20 cellular contexts compared by ENCODE assay signal in the genomic region with DNA sequence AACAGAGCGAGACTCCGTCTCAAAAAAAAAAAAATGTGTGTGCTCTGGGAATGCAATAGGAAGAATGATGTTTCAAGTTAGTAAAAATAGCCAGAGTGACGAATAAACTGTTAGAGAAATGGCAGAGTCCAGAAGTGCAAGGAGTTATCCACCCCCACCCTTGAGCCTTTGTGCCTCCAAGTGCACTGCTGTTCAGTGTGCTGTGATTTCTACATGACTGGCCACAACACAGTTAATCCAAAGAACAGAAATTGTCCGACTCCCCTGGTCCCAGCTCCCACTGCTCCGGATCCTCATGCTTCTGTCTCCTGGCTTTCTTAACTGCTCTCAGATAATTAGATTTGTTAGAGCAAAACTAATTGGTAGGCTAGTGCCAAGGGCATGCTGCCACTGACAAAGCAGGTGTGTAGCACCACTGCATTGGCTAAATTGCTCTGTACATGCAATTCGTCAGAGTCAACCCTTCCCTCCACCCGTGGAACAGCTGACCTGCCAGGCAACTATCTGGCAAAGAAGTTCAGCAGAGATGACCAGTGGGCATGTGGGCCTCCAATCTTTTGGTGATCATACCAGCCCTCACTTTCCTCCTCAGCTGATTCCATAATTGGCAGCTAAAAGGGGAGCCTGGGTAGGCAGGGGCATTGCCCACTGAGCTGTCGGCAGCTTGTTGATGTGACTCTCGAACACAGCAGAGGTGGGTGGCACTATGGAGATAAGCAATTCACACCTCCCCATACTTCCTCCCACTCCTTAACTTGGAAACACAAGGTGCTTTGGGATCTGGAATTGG. TPM values are rescaled to one million over a fixed set of nuclear protein-coding genes. Genes with fewer than 3 reads are reported as not detected.
A peak's percentile ranks its signal among the peaks of the same experiment; 100 is the strongest.
DNase-seq lines count a peak whose midpoint lies in the region; ATAC-seq and TF ChIP-seq lines count a peak whose summit lies in the region.
"Had no signal": no experiment of that assay in that cellular context is flagged by ENCODE, and none has a peak within 500 bp of the region (broad histone marks: within the 10 kb centered on the region; RNA-seq: fewer than 3 reads in every experiment).

No MANE protein-coding gene starts in this region.

- no peak for TF ChIP-seq POLR2A in erythroblast (IDR thresholded peaks at IDR 0.05; ENCODE audit: low read length)

- H3K4me2 ChIP-seq in mesendoderm (ENCODE audit: low read length), result no peak overlapping the region

- H3K56ac ChIP-seq in mesendoderm (ENCODE audit: low read length), result no peak overlapping the region

- no peaks in the 10 kb centered on the region for H3K27me3 ChIP-seq in mesendoderm (ENCODE audit: insufficient read depth, low read length, poor library complexity)
- H3K27me3 ChIP-seq: SJCRH30, testis had no signal

- no peak overlapping the region for H3K9ac ChIP-seq in mesendoderm (ENCODE audit: low read length)

- H3K27ac ChIP-seq in mesendoderm (ENCODE audit: low read depth, low read length), result no peak overlapping the region
- H3K27ac ChIP-seq: SJCRH30, testis had no signal

- no peak overlapping the region for H2BK15ac ChIP-seq in mesendoderm (replicated peaks; ENCODE audit: low read depth)

- no peak overlapping the region for H2AK5ac ChIP-seq in mesendoderm (ENCODE audit: low read length)

- peaks cover 4% of the 10 kb centered on the region for H3K4me1 ChIP-seq in mesendoderm (ENCODE audit: control insufficient read depth, low read depth, low read length)
- H3K4me1 ChIP-seq: SJCRH30, testis had no signal

- H3K23ac ChIP-seq in mesendoderm (ENCODE audit: low read length), result no peak overlapping the region

- H4K5ac ChIP-seq in mesendoderm (ENCODE audit: low read length), result no peak overlapping the region

- H2BK120ac ChIP-seq in mesendoderm (ENCODE audit: low read depth, low read length), result no peak overlapping the region

- H3K4ac ChIP-seq in mesendoderm (ENCODE audit: low read depth, low read length), result no peak overlapping the region

- H3K18ac ChIP-seq in mesendoderm (ENCODE audit: low read length), result no peak overlapping the region

- H3K79me2 ChIP-seq in mesendoderm (ENCODE audit: control insufficient read depth, insufficient read depth, low read length), result no peaks in the 10 kb centered on the region

- no peak overlapping the region for H4K8ac ChIP-seq in mesendoderm (ENCODE audit: low read depth, low read length)

- H3K4me3 ChIP-seq in mesendoderm (ENCODE audit: low read length), result no peak overlapping the region
- H3K4me3 ChIP-seq: SJCRH30, testis had no signal

- DNase-seq in NCI-H1105 treated with DMSO at 0.1 percent for 48 hours (lab: John Stamatoyannopoulos, UW) (peak; percentile 70), mesendoderm (peak; percentile 42), superior temporal gyrus (ENCODE audit: extremely low spot score) (peak; percentile 32), erythroblast (lab: John Stamatoyannopoulos, UW) (no peak)
- DNase-seq in activated CD8-positive, alpha-beta memory T cell treated with anti-CD3 and anti-CD28 coated beads, Interleukin-2, amount 50 U/mL, for 4 hours, result no peak
- DNase-seq: activated B cell treated with CpG ODN at 0.5 μM for 24 hours; activated T-cell treated with anti-CD3 and anti-CD28 coated beads, Interleukin-2, amount 50 U/mL, for 48 hours; AML-193; Caco-2; foreskin fibroblast; hippocampal formation; kidney; NCI-H526; right cardiac atrium; SJCRH30; T-helper 2 cell; testis had no signal

- WGBS in mesendoderm (ENCODE audit: extremely low coverage, insufficient coverage, low lambda C conversion rate), result no CpG with 5 or more reads among the region's 9 CpGs

- H3K36me3 ChIP-seq in mesendoderm (ENCODE audit: control insufficient read depth, insufficient read depth, low read length), result no peaks in the 10 kb centered on the region
- H3K36me3 ChIP-seq: SJCRH30 had no signal

- H2BK5ac ChIP-seq in mesendoderm (ENCODE audit: low read length), result no peak overlapping the region

- ATAC-seq in SK-N-SH treated with all-trans-retinoic acid at 6 μM for 48 hours, result peak; percentile 19; the same call in 1 of the 3 replicates
- ATAC-seq in HG03135 (IDR thresholded peaks at IDR 0.05; ENCODE audit: unreplicated experiment), result no peak
- ATAC-seq: PC-3, right cardiac atrium had no signal

- no peaks in the 10 kb centered on the region for H3K79me1 ChIP-seq in mesendoderm (ENCODE audit: low read length)

TF ChIP-seq in SK-N-SH treated with all-trans-retinoic acid at 6 μM for 48 hours, 23 proteins besides CTCF, POLR2A, EP300 and RAD21:
- TF ChIP-seq, protein P1, sequence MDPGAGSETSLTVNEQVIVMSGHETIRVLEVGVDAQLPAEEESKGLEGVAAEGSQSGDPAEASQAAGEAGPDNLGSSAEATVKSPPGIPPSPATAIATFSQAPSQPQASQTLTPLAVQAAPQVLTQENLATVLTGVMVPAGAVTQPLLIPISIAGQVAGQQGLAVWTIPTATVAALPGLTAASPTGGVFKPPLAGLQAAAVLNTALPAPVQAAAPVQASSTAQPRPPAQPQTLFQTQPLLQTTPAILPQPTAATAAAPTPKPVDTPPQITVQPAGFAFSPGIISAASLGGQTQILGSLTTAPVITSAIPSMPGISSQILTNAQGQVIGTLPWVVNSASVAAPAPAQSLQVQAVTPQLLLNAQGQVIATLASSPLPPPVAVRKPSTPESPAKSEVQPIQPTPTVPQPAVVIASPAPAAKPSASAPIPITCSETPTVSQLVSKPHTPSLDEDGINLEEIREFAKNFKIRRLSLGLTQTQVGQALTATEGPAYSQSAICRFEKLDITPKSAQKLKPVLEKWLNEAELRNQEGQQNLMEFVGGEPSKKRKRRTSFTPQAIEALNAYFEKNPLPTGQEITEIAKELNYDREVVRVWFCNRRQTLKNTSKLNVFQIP (CRISPR knock-in tag; IDR thresholded peaks at IDR 0.05; ENCODE audit: borderline replicate concordance, low read depth), result no peak
- TF ChIP-seq OSR1 (CRISPR knock-in tag; IDR thresholded peaks at IDR 0.05) (no peak), ZNF8 (CRISPR knock-in tag; IDR thresholded peaks at IDR 0.05) (no peak), ARNTL (CRISPR knock-in tag; IDR thresholded peaks at IDR 0.05; ENCODE audit: borderline replicate concordance, low read depth) (no peak), CSDC2 (CRISPR knock-in tag; IDR thresholded peaks at IDR 0.05) (no peak), BACH2 (CRISPR knock-in tag; IDR thresholded peaks at IDR 0.05; ENCODE audit: borderline replicate concordance) (no peak), ZNF565 (CRISPR knock-in tag; conservative IDR thresholded peaks at IDR 0.05; ENCODE audit: low read depth) (no peak), ISL1 (CRISPR knock-in tag; IDR thresholded peaks at IDR 0.05) (no peak), PPARA (CRISPR knock-in tag; IDR thresholded peaks at IDR 0.05; ENCODE audit: borderline replicate concordance) (no peak)
- TF ChIP-seq, protein P2, sequence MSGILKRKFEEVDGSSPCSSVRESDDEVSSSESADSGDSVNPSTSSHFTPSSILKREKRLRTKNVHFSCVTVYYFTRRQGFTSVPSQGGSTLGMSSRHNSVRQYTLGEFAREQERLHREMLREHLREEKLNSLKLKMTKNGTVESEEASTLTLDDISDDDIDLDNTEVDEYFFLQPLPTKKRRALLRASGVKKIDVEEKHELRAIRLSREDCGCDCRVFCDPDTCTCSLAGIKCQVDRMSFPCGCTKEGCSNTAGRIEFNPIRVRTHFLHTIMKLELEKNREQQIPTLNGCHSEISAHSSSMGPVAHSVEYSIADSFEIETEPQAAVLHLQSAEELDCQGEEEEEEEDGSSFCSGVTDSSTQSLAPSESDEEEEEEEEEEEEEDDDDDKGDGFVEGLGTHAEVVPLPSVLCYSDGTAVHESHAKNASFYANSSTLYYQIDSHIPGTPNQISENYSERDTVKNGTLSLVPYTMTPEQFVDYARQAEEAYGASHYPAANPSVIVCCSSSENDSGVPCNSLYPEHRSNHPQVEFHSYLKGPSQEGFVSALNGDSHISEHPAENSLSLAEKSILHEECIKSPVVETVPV (CRISPR knock-in tag; IDR thresholded peaks at IDR 0.05), result no peak
- TF ChIP-seq, protein P3, sequence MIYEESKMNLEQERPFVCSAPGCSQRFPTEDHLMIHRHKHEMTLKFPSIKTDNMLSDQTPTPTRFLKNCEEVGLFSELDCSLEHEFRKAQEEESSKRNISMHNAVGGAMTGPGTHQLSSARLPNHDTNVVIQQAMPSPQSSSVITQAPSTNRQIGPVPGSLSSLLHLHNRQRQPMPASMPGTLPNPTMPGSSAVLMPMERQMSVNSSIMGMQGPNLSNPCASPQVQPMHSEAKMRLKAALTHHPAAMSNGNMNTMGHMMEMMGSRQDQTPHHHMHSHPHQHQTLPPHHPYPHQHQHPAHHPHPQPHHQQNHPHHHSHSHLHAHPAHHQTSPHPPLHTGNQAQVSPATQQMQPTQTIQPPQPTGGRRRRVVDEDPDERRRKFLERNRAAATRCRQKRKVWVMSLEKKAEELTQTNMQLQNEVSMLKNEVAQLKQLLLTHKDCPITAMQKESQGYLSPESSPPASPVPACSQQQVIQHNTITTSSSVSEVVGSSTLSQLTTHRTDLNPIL (CRISPR knock-in tag; IDR thresholded peaks at IDR 0.05; ENCODE audit: low read depth), result no peak
- TF ChIP-seq, protein P4, sequence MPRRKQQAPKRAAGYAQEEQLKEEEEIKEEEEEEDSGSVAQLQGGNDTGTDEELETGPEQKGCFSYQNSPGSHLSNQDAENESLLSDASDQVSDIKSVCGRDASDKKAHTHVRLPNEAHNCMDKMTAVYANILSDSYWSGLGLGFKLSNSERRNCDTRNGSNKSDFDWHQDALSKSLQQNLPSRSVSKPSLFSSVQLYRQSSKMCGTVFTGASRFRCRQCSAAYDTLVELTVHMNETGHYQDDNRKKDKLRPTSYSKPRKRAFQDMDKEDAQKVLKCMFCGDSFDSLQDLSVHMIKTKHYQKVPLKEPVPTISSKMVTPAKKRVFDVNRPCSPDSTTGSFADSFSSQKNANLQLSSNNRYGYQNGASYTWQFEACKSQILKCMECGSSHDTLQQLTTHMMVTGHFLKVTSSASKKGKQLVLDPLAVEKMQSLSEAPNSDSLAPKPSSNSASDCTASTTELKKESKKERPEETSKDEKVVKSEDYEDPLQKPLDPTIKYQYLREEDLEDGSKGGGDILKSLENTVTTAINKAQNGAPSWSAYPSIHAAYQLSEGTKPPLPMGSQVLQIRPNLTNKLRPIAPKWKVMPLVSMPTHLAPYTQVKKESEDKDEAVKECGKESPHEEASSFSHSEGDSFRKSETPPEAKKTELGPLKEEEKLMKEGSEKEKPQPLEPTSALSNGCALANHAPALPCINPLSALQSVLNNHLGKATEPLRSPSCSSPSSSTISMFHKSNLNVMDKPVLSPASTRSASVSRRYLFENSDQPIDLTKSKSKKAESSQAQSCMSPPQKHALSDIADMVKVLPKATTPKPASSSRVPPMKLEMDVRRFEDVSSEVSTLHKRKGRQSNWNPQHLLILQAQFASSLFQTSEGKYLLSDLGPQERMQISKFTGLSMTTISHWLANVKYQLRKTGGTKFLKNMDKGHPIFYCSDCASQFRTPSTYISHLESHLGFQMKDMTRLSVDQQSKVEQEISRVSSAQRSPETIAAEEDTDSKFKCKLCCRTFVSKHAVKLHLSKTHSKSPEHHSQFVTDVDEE (CRISPR knock-in tag; IDR thresholded peaks at IDR 0.05), result no peak

RNA-seq across cellular contexts. Expression of a gene that starts 18.9 kb away (rescaled TPM):
- polyA plus RNA-seq in mesendoderm (2013, experiment 1 of 2), result 16.9 TPM
- polyA plus RNA-seq in mesendoderm (2013, experiment 2 of 2), result 16.7 TPM

Comparison
In these comparisons a context has a peak if more than half of its experiments do, and no peak if none do; other contexts are left out.
1. DNase-seq: peak in NCI-H1105 treated with DMSO at 0.1 percent for 48 hours (single experiment), mesendoderm (single experiment) and superior temporal gyrus (single experiment); none in erythroblast (0 of 2) and activated CD8-positive, alpha-beta memory T cell treated with anti-CD3 and anti-CD28 coated beads, Interleukin-2, amount 50 U/mL, for 4 hours (single experiment).